ENCODE assay signal across 34 cellular contexts in the genomic region with DNA sequence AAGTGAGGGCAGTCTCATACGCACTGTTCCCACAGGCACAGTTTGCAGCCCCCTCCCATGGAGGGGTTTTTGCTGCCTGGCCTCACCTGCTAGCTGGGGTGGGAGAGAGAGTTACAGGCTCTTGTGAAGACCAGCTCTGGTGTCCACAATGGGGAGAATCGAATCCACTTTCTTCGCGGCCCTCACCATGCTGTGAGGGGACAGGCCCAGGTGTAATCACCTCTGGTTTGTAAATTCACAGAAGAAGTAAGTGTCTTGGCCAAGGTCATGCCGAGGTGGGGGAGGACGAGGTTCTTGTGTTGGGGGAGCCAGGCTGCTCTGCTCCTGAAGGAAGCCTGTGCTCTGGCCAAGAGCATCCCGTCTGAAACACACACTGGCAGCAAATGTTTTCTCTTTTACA. TPM values are rescaled to one million over a fixed set of nuclear protein-coding genes. Genes with fewer than 3 reads are reported as not detected.
"Had no signal": no experiment of that assay in that cellular context is flagged by ENCODE, and none has a peak within 500 bp of the region (broad histone marks: within the 10 kb centered on the region; RNA-seq: fewer than 3 reads in every experiment).

No MANE protein-coding gene starts in this region.

- H3K27me3 Mint-ChIP-seq: activated B cell treated with CpG ODN at 0.5 μM for 24 hours; activated CD8-positive, alpha-beta T cell treated with anti-CD3 and anti-CD28 coated beads for 36 hours had no signal

- H3K36me3 Mint-ChIP-seq: activated naive CD4-positive, alpha-beta T cell treated with anti-CD3 and anti-CD28 coated beads, Interleukin-2, amount 50 U/mL, for 72 hours had no signal

- H3K4me1 ChIP-seq: adrenal gland, body of pancreas, breast epithelium, Peyer's patch had no signal

- DNase-seq: activated B cell treated with CpG ODN at 0.5 μM for 24 hours; activated CD4-positive, alpha-beta T cell treated with anti-CD3 and anti-CD28 coated beads for 48 hours; activated CD4-positive, alpha-beta T cell treated with anti-CD3 and anti-CD28 coated beads, Interleukin-2, amount 50 U/mL, for 4 hours; activated CD4-positive, CD25-positive, alpha-beta regulatory T cell treated with anti-CD3 and anti-CD28 coated beads, Interleukin-2, amount 50 U/mL, for 72 hours; activated CD8-positive, alpha-beta T cell treated with anti-CD3 and anti-CD28 coated beads for 36 hours; activated gamma-delta T cell treated with Interleukin-2 at 50 U/mL for 16 hours; activated naive CD4-positive, alpha-beta T cell treated with anti-CD3 and anti-CD28 coated beads for 36 hours; activated T-cell treated with anti-CD3 and anti-CD28 coated beads, Interleukin-2, amount 50 U/mL, for 1 hour; activated T-cell treated with anti-CD3 and anti-CD28 coated beads, Interleukin-2, amount 50 U/mL, for 72 hours; adrenal gland; body of pancreas; caudate nucleus; cerebellar nuclear complex; NCI-H1105; NCI-H1417 treated with DMSO at 0.1 percent for 48 hours; NCI-H1694; NCI-H1930; NCI-H2081 treated with DMSO at 0.1 percent for 48 hours; NCI-H226; NCI-H524 treated with DMSO at 0.1 percent for 48 hours; PC-3; Peyer's patch; RPMI8226; SHP77 treated with DMSO at 0.1 percent for 48 hours; SK-N-SH had no signal

- H3K27ac ChIP-seq: adrenal gland, body of pancreas, breast epithelium, Peyer's patch had no signal

- ATAC-seq: activated CD8-positive, alpha-beta T cell treated with anti-CD3 and anti-CD28 coated beads for 36 hours; activated T-cell treated with anti-CD3 and anti-CD28 coated beads, Interleukin-2, amount 50 U/mL, for 72 hours; body of pancreas; PC-3 had no signal

- H3K4me3 ChIP-seq: adrenal gland, body of pancreas, breast epithelium, Peyer's patch, SJSA1 had no signal

- H3K27ac Mint-ChIP-seq: activated B cell treated with CpG ODN at 0.5 μM for 24 hours; activated CD8-positive, alpha-beta T cell treated with anti-CD3 and anti-CD28 coated beads for 36 hours; activated naive CD4-positive, alpha-beta T cell treated with anti-CD3 and anti-CD28 coated beads for 36 hours; activated naive CD4-positive, alpha-beta T cell treated with anti-CD3 and anti-CD28 coated beads, Interleukin-2, amount 50 U/mL, for 72 hours; activated T-cell treated with anti-CD3 and anti-CD28 coated beads, Interleukin-2, amount 50 U/mL, for 72 hours; activated T-helper 17 cell treated with anti-CD3 and anti-CD28 coated beads, Interleukin-2, amount 50 U/mL, for 72 hours; T-helper 1 cell treated with Interleukin-12 subunit alpha and Interleukin-12 subunit beta and Interleukin-4 antibody, amounts not matched to agents 30 μg/mL and 1 μg/mL, for 36 hours; T-helper 2 cell treated with Interferon-gamma antibody and Interleukin-4, amounts not matched to agents 5 μg/mL and 100 μg/mL, for 36 hours had no signal

- H3K9me3 Mint-ChIP-seq: activated B cell treated with CpG ODN at 0.5 μM for 24 hours; activated CD8-positive, alpha-beta T cell treated with anti-CD3 and anti-CD28 coated beads for 36 hours; activated naive CD4-positive, alpha-beta T cell treated with anti-CD3 and anti-CD28 coated beads for 36 hours; activated naive CD4-positive, alpha-beta T cell treated with anti-CD3 and anti-CD28 coated beads, Interleukin-2, amount 50 U/mL, for 72 hours; activated T-cell treated with anti-CD3 and anti-CD28 coated beads, Interleukin-2, amount 50 U/mL, for 72 hours; activated T-helper 17 cell treated with anti-CD3 and anti-CD28 coated beads, Interleukin-2, amount 50 U/mL, for 72 hours; T-helper 1 cell treated with Interleukin-12 subunit alpha and Interleukin-12 subunit beta and Interleukin-4 antibody, amounts not matched to agents 30 μg/mL and 1 μg/mL, for 36 hours; T-helper 2 cell treated with Interferon-gamma antibody and Interleukin-4, amounts not matched to agents 5 μg/mL and 100 μg/mL, for 36 hours had no signal

- H3K4me3 Mint-ChIP-seq: activated B cell treated with CpG ODN at 0.5 μM for 24 hours; activated CD8-positive, alpha-beta T cell treated with anti-CD3 and anti-CD28 coated beads for 36 hours; activated naive CD4-positive, alpha-beta T cell treated with anti-CD3 and anti-CD28 coated beads for 36 hours; activated T-cell treated with anti-CD3 and anti-CD28 coated beads, Interleukin-2, amount 50 U/mL, for 72 hours; activated T-helper 17 cell treated with anti-CD3 and anti-CD28 coated beads, Interleukin-2, amount 50 U/mL, for 72 hours; T-helper 1 cell treated with Interleukin-12 subunit alpha and Interleukin-12 subunit beta and Interleukin-4 antibody, amounts not matched to agents 30 μg/mL and 1 μg/mL, for 36 hours; T-helper 2 cell treated with Interferon-gamma antibody and Interleukin-4, amounts not matched to agents 5 μg/mL and 100 μg/mL, for 36 hours had no signal

- H3K27me3 ChIP-seq: body of pancreas, Peyer's patch had no signal

- H3K9me3 ChIP-seq: adrenal gland, body of pancreas, breast epithelium, Peyer's patch, SJSA1, SK-N-SH had no signal

- H3K36me3 ChIP-seq: adrenal gland, breast epithelium, Peyer's patch, SJSA1 had no signal

- H3K4me1 Mint-ChIP-seq: activated B cell treated with CpG ODN at 0.5 μM for 24 hours; activated T-helper 17 cell treated with anti-CD3 and anti-CD28 coated beads, Interleukin-2, amount 50 U/mL, for 72 hours had no signal

RNA-seq across cellular contexts. Expression of a gene that starts 39.5 kb away (rescaled TPM):
- total RNA-seq: activated CD8-positive, alpha-beta memory T cell treated with anti-CD3 and anti-CD28 coated beads for 36 hours; body of pancreas; M059J; NCI-H460; PC-3; Peyer's patch had no signal
